Comparison of ENCODE assay signal across 11 cellular contexts in genomic region chr9:133876144-133876543, GRCh38.
A peak's percentile ranks its signal among the peaks of the same experiment; 100 is the strongest.
DNase-seq lines count a peak whose midpoint lies in the region; ATAC-seq, FAIRE-seq and TF ChIP-seq lines count a peak whose summit lies in the region.
"Had no signal": no experiment of that assay in that cellular context is flagged by ENCODE, and none has a peak within 500 bp of the region (broad histone marks: within the 10 kb centered on the region; RNA-seq: fewer than 3 reads in every experiment).

No MANE protein-coding gene starts in this region.

- DNase-seq in NCI-H748 (lab: John Stamatoyannopoulos, UW; ENCODE audit: unreplicated experiment) = peak; percentile 22
- no peak for DNase-seq in NCI-H748 treated with DMSO at 0.1 percent for 48 hours (lab: John Stamatoyannopoulos, UW)
- DNase-seq in NB4 (ENCODE audit: low read depth) = peak; percentile 17
- no peak for DNase-seq in endothelial cell of umbilical vein (ENCODE audit: low read depth, low spot score)
- DNase-seq in osteocyte (ENCODE audit: extremely low spot score, unreplicated experiment) = no peak
- no peak for DNase-seq in activated effector memory CD4-positive, alpha-beta T cell treated with Interleukin-2 at 50 U/mL for 16 hours
- DNase-seq in activated CD8-positive, alpha-beta memory T cell treated with anti-CD3 and anti-CD28 coated beads for 24 hours = no peak

- dilution Hi-C loops in endothelial cell of umbilical vein (cut with MboI; ENCODE audit: extremely low pct_ligation_motif_present, low sequenced_read_pairs) = no loop called here

- no peaks in the 10 kb centered on the region for H4K20me1 ChIP-seq in endothelial cell of umbilical vein (replicated peaks; ENCODE audit: control insufficient read depth, extremely low read depth, insufficient read depth, low read length)

- no peaks in the 10 kb centered on the region for H3K27me3 ChIP-seq in endothelial cell of umbilical vein (ENCODE audit: control insufficient read depth in 2 of 2, insufficient read depth in 2 of 2, low read length in 2 of 2)

- H3K36me3 Mint-ChIP-seq in osteocyte (ENCODE audit: unreplicated experiment) = no peaks in the 10 kb centered on the region

- CTCF ChIA-PET in endothelial cell of umbilical vein (lab: Charles Lee) = no interaction called here

- H3K79me2 ChIP-seq in endothelial cell of umbilical vein (ENCODE audit: control insufficient read depth, insufficient read depth, low read length) = peaks cover 20% of the 10 kb centered on the region

- TF ChIP-seq POLR2A in NB4 (IDR thresholded peaks at IDR 0.05; ENCODE audit: extremely low read depth, insufficient read length) (no peak), endothelial cell of umbilical vein (IDR thresholded peaks at IDR 0.05; ENCODE audit: low read depth, low read length) (no peak)

- no peak overlapping the region for H3K4me3 Mint-ChIP-seq in osteocyte (ENCODE audit: unreplicated experiment)

- ATAC-seq in GM21576 (IDR thresholded peaks at IDR 0.05; ENCODE audit: unreplicated experiment) = no peak

- H3K4me1 ChIP-seq in endothelial cell of umbilical vein (ENCODE audit: control insufficient read depth, extremely low read depth, insufficient read depth, low read length) = peaks cover 7% of the 10 kb centered on the region

- H3K9ac ChIP-seq in endothelial cell of umbilical vein (replicated peaks; ENCODE audit: extremely low read depth, insufficient read depth, low read length) = no peak overlapping the region

- POLR2A ChIA-PET in endothelial cell of umbilical vein (lab: Charles Lee) = no interaction called here

- TF ChIP-seq CTCF in NB4 (IDR thresholded peaks at IDR 0.05; ENCODE audit: low read depth, low read length) (peak; percentile 14), endothelial cell of umbilical vein (IDR thresholded peaks at IDR 0.05; ENCODE audit: extremely low read depth in 1 of 2, insufficient read depth in 1 of 2, low read depth in 1 of 2, low read length in 2 of 2) (peak; percentile 12 to 17), osteocyte (IDR thresholded peaks at IDR 0.05) (peak; percentile 26)

- no peak overlapping the region for H3K4me2 ChIP-seq in endothelial cell of umbilical vein (ENCODE audit: insufficient read depth, low read length)

- H2AFZ ChIP-seq in endothelial cell of umbilical vein (ENCODE audit: low read depth, low read length) = no peak overlapping the region

- no peak for FAIRE-seq in endothelial cell of umbilical vein (lab: Jason Lieb, UNC)
- FAIRE-seq: GM18507, TTC549 had no signal

- no TSS peak for BruUV-seq in endothelial cell of umbilical vein (replicated peaks; lab: Mats Ljungman, UMichigan)

- no peaks in the 10 kb centered on the region for H3K27me3 Mint-ChIP-seq in osteocyte (ENCODE audit: unreplicated experiment)

- H3K27ac Mint-ChIP-seq in osteocyte (ENCODE audit: unreplicated experiment) = no peak overlapping the region

- H3K4me3 ChIP-seq in NB4 (ENCODE audit: low read depth, low read length) (no peak overlapping the region), endothelial cell of umbilical vein (replicated peaks in 1 of 3; ENCODE audit: insufficient read depth in 1 of 3, low read depth in 1 of 3, low read length in 3 of 3) (no peak overlapping the region)

- H3K9me3 ChIP-seq in endothelial cell of umbilical vein (replicated peaks; ENCODE audit: control insufficient read depth, insufficient read depth, low read length) = no peaks in the 10 kb centered on the region
- H3K9me3 ChIP-seq: neutrophil had no signal

- peaks cover 49% of the 10 kb centered on the region for H3K4me1 Mint-ChIP-seq in osteocyte (ENCODE audit: unreplicated experiment)

- H3K9me1 ChIP-seq in endothelial cell of umbilical vein (replicated peaks; ENCODE audit: control insufficient read depth, extremely low read depth, insufficient read depth, low read length) = no peaks in the 10 kb centered on the region

- H3K36me3 ChIP-seq in endothelial cell of umbilical vein (ENCODE audit: control insufficient read depth in 2 of 2, extremely low read depth in 1 of 2, insufficient read depth in 2 of 2, low read length in 2 of 2) = no peaks in the 10 kb centered on the region
- H3K36me3 ChIP-seq: neutrophil had no signal

- intact Hi-C loops in endothelial cell of umbilical vein (cut with micrococcal nuclease) = no loop called here

- no peak overlapping the region for H3K27ac ChIP-seq in endothelial cell of umbilical vein (ENCODE audit: insufficient read depth, low read depth, low read length)
- H3K27ac ChIP-seq: neutrophil had no signal

- no peaks in the 10 kb centered on the region for H3K9me3 Mint-ChIP-seq in osteocyte (ENCODE audit: unreplicated experiment)

TF ChIP-seq in endothelial cell of umbilical vein, 7 proteins besides CTCF, POLR2A, EP300 and RAD21:
- TF ChIP-seq JUN (IDR thresholded peaks at IDR 0.05; ENCODE audit: borderline replicate concordance, insufficient read depth, insufficient read length, low read depth) (no peak), GATA2 (IDR thresholded peaks at IDR 0.05; ENCODE audit: insufficient read depth, insufficient read length, low read depth, low read length) (no peak), POLR2AphosphoS5 (IDR thresholded peaks at IDR 0.05; ENCODE audit: insufficient read depth, low read depth, low read length) (no peak), FOS (IDR thresholded peaks at IDR 0.05; ENCODE audit: borderline replicate concordance, insufficient read depth, low read length) (no peak), EZH2 (IDR thresholded peaks at IDR 0.05; ENCODE audit: borderline replicate concordance, low read depth, low read length, severe bottlenecking) (no peak)

Comparison
In these comparisons a context has a peak if more than half of its experiments do, and no peak if none do; other contexts are left out.
1. DNase-seq: peak in NCI-H748 (single experiment) and NB4 (single experiment); none in NCI-H748 treated with DMSO at 0.1 percent for 48 hours (single experiment), endothelial cell of umbilical vein (single experiment), osteocyte (single experiment), activated effector memory CD4-positive, alpha-beta T cell treated with Interleukin-2 at 50 U/mL for 16 hours (single experiment) and activated CD8-positive, alpha-beta memory T cell treated with anti-CD3 and anti-CD28 coated beads for 24 hours (single experiment).
2. Peak in every context shown above with its lines, with median percentiles within 50 percentile points of each other: CTCF ChIP-seq.